13 cellular contexts compared by ENCODE assay signal in the genomic region with DNA sequence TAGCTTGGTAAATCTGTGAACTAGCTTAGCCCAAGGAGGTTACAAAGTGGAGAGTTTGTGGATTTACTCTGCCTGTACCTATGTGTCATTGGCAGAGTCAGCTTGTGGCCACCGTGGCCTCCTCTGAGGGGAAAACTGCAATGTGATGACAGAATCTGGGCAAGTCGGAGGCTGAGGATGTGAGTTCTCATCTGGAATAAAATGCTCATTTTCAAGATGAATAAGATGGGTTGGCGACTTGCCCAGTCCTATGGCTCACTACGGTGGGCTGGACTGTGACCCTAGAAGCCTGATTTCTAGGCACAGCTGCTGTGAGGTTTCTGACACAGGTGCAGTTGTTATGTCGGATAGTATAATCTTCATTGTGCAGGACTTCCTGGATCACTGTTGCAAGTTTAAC.
DNase-seq lines count a peak whose midpoint lies in the region; ATAC-seq and TF ChIP-seq lines count a peak whose summit lies in the region.
"Had no signal": no experiment of that assay in that cellular context is flagged by ENCODE, and none has a peak within 500 bp of the region (broad histone marks: within the 10 kb centered on the region; RNA-seq: fewer than 3 reads in every experiment).

No MANE protein-coding gene starts in this region.

- peaks cover 40% of the 10 kb centered on the region for H3K27me3 Mint-ChIP-seq in activated naive CD4-positive, alpha-beta T cell treated with anti-CD3 and anti-CD28 coated beads, Interleukin-2, amount 10 ng/mL, durations not matched to agents 7 days and 5 days

- H3K36me3 Mint-ChIP-seq in activated naive CD4-positive, alpha-beta T cell treated with anti-CD3 and anti-CD28 coated beads, Interleukin-2, amount 10 ng/mL, durations not matched to agents 7 days and 5 days = no peaks in the 10 kb centered on the region
- H3K36me3 Mint-ChIP-seq: stimulated activated memory B cell treated with anti-CD40 and anti-IgM and Interleukin-4, amounts not matched to agents 10 μg/mL and 1 μg/mL and 100 μg/mL, for 72 hours had no signal

- H3K4me1 Mint-ChIP-seq in activated naive CD4-positive, alpha-beta T cell treated with anti-CD3 and anti-CD28 coated beads, Interleukin-2, amount 10 ng/mL, durations not matched to agents 7 days and 5 days = no peaks in the 10 kb centered on the region
- H3K4me1 Mint-ChIP-seq: stimulated activated memory B cell treated with anti-CD40 and anti-IgM and Interleukin-4, amounts not matched to agents 10 μg/mL and 1 μg/mL and 100 μg/mL, for 72 hours had no signal

- no peaks in the 10 kb centered on the region for H3K27me3 ChIP-seq in BE2C

- H3K9me3 ChIP-seq in BE2C = no peaks in the 10 kb centered on the region; the same call in 1 of the 2 replicates

- peak; percentile 17 for DNase-seq in activated naive CD4-positive, alpha-beta T cell treated with Interleukin-2 at 50 U/mL for 16 hours
- no peak for DNase-seq in activated naive CD4-positive, alpha-beta T cell treated with anti-CD3 and anti-CD28 coated beads, Interleukin-2, amount 10 ng/mL, durations not matched to agents 7 days and 5 days
- peak; percentile 69 to 78 for DNase-seq in activated T-cell treated with anti-CD3 and anti-CD28 coated beads, Interleukin-2, amount 50 U/mL, for 48 hours
- DNase-seq in kidney tubule cell (ENCODE audit: low spot score) (peak; percentile 55), stromal cell of bone marrow (ENCODE audit: low read depth) (peak; percentile 29), BE2C (no peak)
- DNase-seq: activated effector memory CD4-positive, alpha-beta T cell treated with Interleukin-2 at 50 U/mL for 16 hours; mesendoderm; NCI-H1436; T-helper 2 cell had no signal

- peaks cover 3% of the 10 kb centered on the region; the same call in 1 of the 2 replicates for H3K4me1 ChIP-seq in BE2C

- CTCF ChIA-PET in activated naive CD4-positive, alpha-beta T cell treated with anti-CD3 and anti-CD28 coated beads, Interleukin-2, amount 10 ng/mL, durations not matched to agents 7 days and 5 days (lab: Charles Lee) = interaction anchor here (0.6 to 1.3 kb wide), 3 partner anchors 8 to 45 kb away, joined by 3 to 5 read pairs (median 4); no protein-coding TSS in a partner anchor

- no peaks in the 10 kb centered on the region for H3K36me3 ChIP-seq in BE2C

- no peak overlapping the region for H3K4me3 ChIP-seq in BE2C (ENCODE audit: low read depth, low read length)

- no peak for TF ChIP-seq CTCF in BE2C (IDR thresholded peaks at IDR 0.05; ENCODE audit: low read depth, low read length)

- H3K27ac Mint-ChIP-seq in activated naive CD4-positive, alpha-beta T cell treated with anti-CD3 and anti-CD28 coated beads, Interleukin-2, amount 10 ng/mL, durations not matched to agents 7 days and 5 days = no peak overlapping the region
- H3K27ac Mint-ChIP-seq: stimulated activated memory B cell treated with anti-CD40 and anti-IgM and Interleukin-4, amounts not matched to agents 10 μg/mL and 1 μg/mL and 100 μg/mL, for 72 hours had no signal

- H3K4me3 Mint-ChIP-seq in activated naive CD4-positive, alpha-beta T cell treated with anti-CD3 and anti-CD28 coated beads, Interleukin-2, amount 10 ng/mL, durations not matched to agents 7 days and 5 days = no peak overlapping the region
- H3K4me3 Mint-ChIP-seq: stimulated activated memory B cell treated with anti-CD40 and anti-IgM and Interleukin-4, amounts not matched to agents 10 μg/mL and 1 μg/mL and 100 μg/mL, for 72 hours had no signal

- no peaks in the 10 kb centered on the region for H3K9me3 Mint-ChIP-seq in activated naive CD4-positive, alpha-beta T cell treated with anti-CD3 and anti-CD28 coated beads, Interleukin-2, amount 10 ng/mL, durations not matched to agents 7 days and 5 days
- H3K9me3 Mint-ChIP-seq: stimulated activated memory B cell treated with anti-CD40 and anti-IgM and Interleukin-4, amounts not matched to agents 10 μg/mL and 1 μg/mL and 100 μg/mL, for 72 hours had no signal

- no peak for ATAC-seq in GM21515 (IDR thresholded peaks at IDR 0.05; ENCODE audit: unreplicated experiment)
- no peak for ATAC-seq in GM19395 (IDR thresholded peaks at IDR 0.05; ENCODE audit: unreplicated experiment)
- ATAC-seq: stimulated activated memory B cell treated with anti-CD40 and anti-IgM and Interleukin-4, amounts not matched to agents 10 μg/mL and 1 μg/mL and 100 μg/mL, for 72 hours had no signal

Comparison
In these comparisons a context has a peak if more than half of its experiments do, and no peak if none do; other contexts are left out.
1. DNase-seq: peak in activated naive CD4-positive, alpha-beta T cell treated with Interleukin-2 at 50 U/mL for 16 hours (single experiment), activated T-cell treated with anti-CD3 and anti-CD28 coated beads, Interleukin-2, amount 50 U/mL, for 48 hours (2 of 2), kidney tubule cell (single experiment) and stromal cell of bone marrow (single experiment); none in activated naive CD4-positive, alpha-beta T cell treated with anti-CD3 and anti-CD28 coated beads, Interleukin-2, amount 10 ng/mL, durations not matched to agents 7 days and 5 days (single experiment) and BE2C (single experiment).